In genomic region chr1:91226741-91227140, GRCh38 we compare ENCODE assay signal across 17 cellular contexts.
"Had no signal": no experiment of that assay in that cellular context is flagged by ENCODE, and none has a peak within 500 bp of the region (broad histone marks: within the 10 kb centered on the region; RNA-seq: fewer than 3 reads in every experiment).

No MANE protein-coding gene starts in this region.

- H3K36me3 ChIP-seq: right lobe of liver, suprapubic skin, upper lobe of left lung had no signal

- ATAC-seq: activated CD8-positive, alpha-beta T cell treated with anti-CD3 and anti-CD28 coated beads, Interleukin-2, amount 10 ng/mL, durations not matched to agents 7 days and 5 days; activated T-cell treated with anti-CD3 and anti-CD28 coated beads, Interleukin-2, amount 50 U/mL, for 4 hours; natural killer cell treated with Interleukin-12 subunit alpha and Interleukin-12 subunit beta and Interleukin-15 and Interleukin-18, amount 100 ng/mL, for 72 hours; right lobe of liver; stimulated activated naive CD8-positive, alpha-beta T cell treated with anti-CD3 and anti-CD28 coated beads, Interleukin-15, amount 100 ng/mL, for 72 hours had no signal

- H3K4me1 ChIP-seq: parathyroid adenoma, right lobe of liver, suprapubic skin, upper lobe of left lung had no signal

- DNase-seq: activated B cell treated with CpG ODN at 0.5 μM for 24 hours; activated CD4-positive, alpha-beta T cell treated with anti-CD3 and anti-CD28 coated beads for 48 hours; activated CD8-positive, alpha-beta T cell treated with anti-CD3 and anti-CD28 coated beads, Interleukin-2, amount 10 ng/mL, durations not matched to agents 7 days and 5 days; activated naive CD4-positive, alpha-beta T cell treated with anti-CD3 and anti-CD28 coated beads for 36 hours; activated T-cell treated with anti-CD3 and anti-CD28 coated beads, Interleukin-2, amount 50 U/mL, for 4 hours; aorta; cerebellar nuclear complex; cortex of kidney; right lobe of liver; small intestine; stimulated activated CD4-positive, alpha-beta T cell treated with anti-CD3 and anti-CD28 coated beads, Interleukin-4, amount 100 ng/mL, for 1 hour; stimulated activated naive CD8-positive, alpha-beta T cell treated with anti-CD3 and anti-CD28 coated beads, Interleukin-15, amount 100 ng/mL, for 72 hours; upper lobe of left lung had no signal

- H3K4me3 ChIP-seq: lung, right lobe of liver, suprapubic skin, upper lobe of left lung had no signal

- H3K27ac ChIP-seq: parathyroid adenoma, right lobe of liver, suprapubic skin, upper lobe of left lung had no signal

- H3K27me3 ChIP-seq: right lobe of liver, suprapubic skin, upper lobe of left lung had no signal

- H3K9me3 ChIP-seq: right lobe of liver, suprapubic skin, upper lobe of left lung had no signal
